In the genomic region with DNA sequence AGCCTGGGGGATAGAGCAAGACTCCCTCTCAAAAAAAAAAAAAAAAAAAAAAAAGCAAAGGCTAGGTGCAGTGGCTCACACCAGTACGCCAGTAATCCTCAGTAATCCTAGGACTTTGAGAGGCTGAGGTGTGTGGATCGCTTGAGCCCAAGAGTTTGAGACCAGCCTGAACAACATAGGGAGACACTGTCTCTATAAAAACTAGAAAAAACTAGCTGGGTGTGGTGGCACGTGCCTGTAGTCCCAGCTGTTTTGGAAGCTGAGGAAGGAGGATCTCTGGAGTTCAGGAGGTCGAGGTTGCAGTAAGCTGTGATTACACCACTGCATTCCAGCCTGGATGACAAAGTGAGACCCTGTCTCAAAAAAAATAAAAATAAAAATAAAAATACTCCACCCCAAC, we compare ENCODE assay signal across 23 cellular contexts. TPM values are rescaled to one million over a fixed set of nuclear protein-coding genes. Genes with fewer than 3 reads are reported as not detected.
A peak's percentile ranks its signal among the peaks of the same experiment; 100 is the strongest.
DNase-seq lines count a peak whose midpoint lies in the region; ATAC-seq and TF ChIP-seq lines count a peak whose summit lies in the region.
"Had no signal": no experiment of that assay in that cellular context is flagged by ENCODE, and none has a peak within 500 bp of the region (broad histone marks: within the 10 kb centered on the region; RNA-seq: fewer than 3 reads in every experiment).

No MANE protein-coding gene starts in this region.

- ATAC-seq in HG03039 (IDR thresholded peaks at IDR 0.05; ENCODE audit: unreplicated experiment): no peak
- ATAC-seq: Right ventricle myocardium inferior had no signal

- no peak overlapping the region for H3K18ac ChIP-seq in trophoblast cell (ENCODE audit: low read length)

- H3K4me3 ChIP-seq in WERI-Rb-1 (ENCODE audit: low read depth, low read length): no peak overlapping the region
- no peak overlapping the region for H3K4me3 ChIP-seq in fibroblast of lung (replicated peaks in 1 of 4; ENCODE audit: control extremely low read depth in 1 of 4, insufficient read depth in 1 of 4, low read depth in 3 of 4, low read length in 4 of 4)
- no peak overlapping the region for H3K4me3 ChIP-seq in trophoblast cell (ENCODE audit: low read depth, low read length)
- H3K4me3 ChIP-seq in MG63: no peak overlapping the region
- H3K4me3 ChIP-seq: BLaER1 had no signal

- H3K36me3 ChIP-seq in WERI-Rb-1 (no peaks in the 10 kb centered on the region), fibroblast of lung (ENCODE audit: control insufficient read depth, insufficient read depth, low read length) (no peaks in the 10 kb centered on the region), trophoblast cell (ENCODE audit: control insufficient read depth in 1 of 2, insufficient read depth in 2 of 2, low read length in 2 of 2) (no peaks in the 10 kb centered on the region), MG63 (no peaks in the 10 kb centered on the region)
- H3K36me3 ChIP-seq: BLaER1 had no signal

- H3K23ac ChIP-seq in trophoblast cell (ENCODE audit: low read length): no peak overlapping the region

- H3K9ac ChIP-seq in fibroblast of lung (ENCODE audit: insufficient read depth, low read length): no peak overlapping the region
- no peak overlapping the region for H3K9ac ChIP-seq in trophoblast cell (ENCODE audit: low read length)
- H3K9ac ChIP-seq: BLaER1 had no signal

- H3K4ac ChIP-seq in trophoblast cell (ENCODE audit: low read depth, low read length): no peak overlapping the region

- H2AK5ac ChIP-seq in trophoblast cell (ENCODE audit: low read length): no peak overlapping the region

- no peaks in the 10 kb centered on the region for H4K20me1 ChIP-seq in fibroblast of lung (ENCODE audit: control insufficient read depth, extremely low read depth, insufficient read depth, low read length)
- H4K20me1 ChIP-seq: BLaER1 had no signal

- CTCF ChIA-PET in GM10248 (lab: Yijun Ruan, JAX): no interaction called here

- no peak overlapping the region for H3K14ac ChIP-seq in trophoblast cell (ENCODE audit: low read length)

- H2BK12ac ChIP-seq in trophoblast cell (ENCODE audit: low read length): peak overlapping the region; percentile 31

- H4K8ac ChIP-seq in trophoblast cell (ENCODE audit: low read depth, low read length): no peak overlapping the region

- POLR2A ChIA-PET in GM10248 (lab: Yijun Ruan, JAX): interaction anchor here (0.7 to 0.8 kb wide), 2 partner anchors 9 to 11 kb away, joined by 3 to 7 read pairs; partner anchors contain the start of gene RBM25

- H4K12ac ChIP-seq in trophoblast cell (ENCODE audit: low read depth, low read length): no peak overlapping the region

- H2BK120ac ChIP-seq in trophoblast cell (ENCODE audit: insufficient read depth, low read length, poor library complexity): peak overlapping the region; percentile 43

- TF ChIP-seq CTCF in WERI-Rb-1 (IDR thresholded peaks at IDR 0.05; ENCODE audit: low read depth, low read length): no peak
- TF ChIP-seq CTCF in fibroblast of lung (conservative IDR thresholded peaks at IDR 0.05 in 1 of 2, IDR thresholded peaks at IDR 0.05 in 1 of 2; ENCODE audit: low read depth in 1 of 2, low read length in 2 of 2): no peak
- no peak for TF ChIP-seq CTCF in GM10248 (IDR thresholded peaks at IDR 0.05; ENCODE audit: control extremely low read depth, extremely low read depth, low read depth, missing control alignments)

- peaks cover 1% of the 10 kb centered on the region for H3K79me1 ChIP-seq in trophoblast cell (ENCODE audit: low read length)

- H3K9me3 ChIP-seq in WERI-Rb-1 (ENCODE audit: severe bottlenecking): no peaks in the 10 kb centered on the region
- no peaks in the 10 kb centered on the region for H3K9me3 ChIP-seq in fibroblast of lung (ENCODE audit: control insufficient read depth, insufficient read depth, low read depth, low read length)
- no peaks in the 10 kb centered on the region for H3K9me3 ChIP-seq in trophoblast cell (ENCODE audit: insufficient read depth, low read depth, low read length)
- H3K9me3 ChIP-seq in MG63: no peaks in the 10 kb centered on the region
- H3K9me3 ChIP-seq: BLaER1, Caco-2 had no signal

- H3K27me3 ChIP-seq in WERI-Rb-1 (ENCODE audit: insufficient read depth, low read depth, severe bottlenecking): no peaks in the 10 kb centered on the region
- no peaks in the 10 kb centered on the region for H3K27me3 ChIP-seq in fibroblast of lung (ENCODE audit: control insufficient read depth, insufficient read depth, low read length)
- no peaks in the 10 kb centered on the region for H3K27me3 ChIP-seq in trophoblast cell (ENCODE audit: insufficient read depth, low read length)
- H3K27me3 ChIP-seq in MG63: no peaks in the 10 kb centered on the region
- H3K27me3 ChIP-seq: BLaER1 had no signal

- no peak overlapping the region for H2BK5ac ChIP-seq in trophoblast cell (ENCODE audit: low read depth, low read length, poor library complexity)

- H3K27ac ChIP-seq in WERI-Rb-1 (peak overlapping the region; percentile 24), fibroblast of lung (ENCODE audit: insufficient read depth, low read length) (no peak overlapping the region), trophoblast cell (ENCODE audit: low read depth, low read length) (no peak overlapping the region)
- H3K27ac ChIP-seq: BLaER1 had no signal

- H4K91ac ChIP-seq in trophoblast cell (ENCODE audit: low read depth, low read length): no peak overlapping the region

- H2AFZ ChIP-seq in fibroblast of lung (ENCODE audit: low read length) (peak overlapping the region; percentile 33), trophoblast cell (ENCODE audit: insufficient read depth, low read length, poor library complexity) (no peak overlapping the region)

- H3K4me1 ChIP-seq in fibroblast of lung (ENCODE audit: control insufficient read depth, extremely low read depth, insufficient read depth, low read length) (peaks cover 2% of the 10 kb centered on the region), trophoblast cell (ENCODE audit: control insufficient read depth in 1 of 2, insufficient read depth in 2 of 2, low read length in 2 of 2) (no peaks in the 10 kb centered on the region)
- H3K4me1 ChIP-seq: BLaER1, Caco-2 had no signal

- no CpG with 5 or more reads among the region's 4 CpGs for WGBS in trophoblast cell (ENCODE audit: extremely low coverage, insufficient coverage, insufficient read length)

- H3K4me2 ChIP-seq in fibroblast of lung (ENCODE audit: extremely low read depth, insufficient read depth, low read length): no peak overlapping the region
- no peak overlapping the region for H3K4me2 ChIP-seq in trophoblast cell (ENCODE audit: low read length)
- H3K4me2 ChIP-seq: BLaER1 had no signal

- H3K79me2 ChIP-seq in fibroblast of lung (ENCODE audit: control insufficient read depth, insufficient read depth, low read length) (no peaks in the 10 kb centered on the region), trophoblast cell (ENCODE audit: control insufficient read depth, insufficient read depth, low read length, poor library complexity) (no peaks in the 10 kb centered on the region)

- peak; percentile 39 for DNase-seq in LHCN-M2 (ENCODE audit: low read depth)
- DNase-seq in WERI-Rb-1: peak; percentile 71
- peak in 1 of 2 donors; percentile 28 for DNase-seq in fibroblast of lung (ENCODE audit: low read depth in 2 of 2)
- DNase-seq in trophoblast cell: no peak
- no peak for DNase-seq in GM10248 (ENCODE audit: extremely low spot score)
- no peak for DNase-seq in MG63
- DNase-seq: CD4-positive, alpha-beta T cell; DMS 273 treated with DMSO at 0.1 percent for 48 hours; DMS79 treated with DMSO at 0.1 percent for 48 hours; H7; HFFc6; Kasumi-1; MM.1S; NCI-H1048; NCI-H1417 treated with DMSO at 0.1 percent for 48 hours; NCI-H187; NCI-H2107; NCI-H446 treated with DMSO at 0.1 percent for 48 hours; NCI-H748 treated with DMSO at 0.1 percent for 48 hours had no signal

RNA-seq across cellular contexts. Expression of gene RBM25, which starts 8.9 kb away (rescaled TPM):
- total RNA-seq in LHCN-M2 (2014; rRNA removed) (37.7 and 45.3 TPM in 2 replicates), fibroblast of lung (22.3 and 25.4 TPM in 2 replicates)
- polyA plus RNA-seq in LHCN-M2 (2012): 26.1 TPM
- 38.0 and 42.5 TPM in 2 replicates for polyA plus RNA-seq in fibroblast of lung
- polyA plus RNA-seq in fibroblast of lung (2012): 58.4 and 59.5 TPM in 2 replicates
- polyA minus RNA-seq in fibroblast of lung (ENCODE audit: low replicate concordance): 20.8 and 42.8 TPM in 2 replicates
- 107 and 110 TPM in 2 replicates for polyA plus RNA-seq in trophoblast cell (2013)
- 3.6 and 4.7 TPM in 2 replicates for total RNA-seq in MG63 (2014; rRNA removed; shearing (Covaris generic); ENCODE audit: low replicate concordance)

RNA-seq across cellular contexts. Expression of gene ZFYVE1, which starts 22.5 kb away (rescaled TPM):
- total RNA-seq in LHCN-M2 (2014; rRNA removed): 14.6 and 16.3 TPM in 2 replicates
- 17.1 TPM for polyA plus RNA-seq in LHCN-M2 (2012)
- total RNA-seq in fibroblast of lung: 14.4 and 22.1 TPM in 2 replicates
- 14.9 and 18.8 TPM in 2 replicates for polyA plus RNA-seq in fibroblast of lung
- 16.5 and 18.2 TPM in 2 replicates for polyA plus RNA-seq in fibroblast of lung (2012)
- 77.6 and 81.5 TPM in 2 replicates for polyA minus RNA-seq in fibroblast of lung (ENCODE audit: low replicate concordance)
- polyA plus RNA-seq in trophoblast cell (2013): 11.5 and 12.0 TPM in 2 replicates
- 3.6 and 5.0 TPM in 2 replicates for total RNA-seq in MG63 (2014; rRNA removed; shearing (Covaris generic); ENCODE audit: low replicate concordance)

Comparison
In these comparisons a context has a peak if more than half of its experiments do, and no peak if none do; other contexts are left out.
1. DNase-seq: peak in LHCN-M2 (single experiment) and WERI-Rb-1 (single experiment); none in trophoblast cell (0 of 2), GM10248 (single experiment) and MG63 (single experiment).